Comparison of ENCODE assay signal across 8 cellular contexts in genomic region chr10:78972947-78973900, GRCh38.
DNase-seq lines count a peak whose midpoint lies in the region; ATAC-seq, FAIRE-seq and TF ChIP-seq lines count a peak whose summit lies in the region.

No MANE protein-coding gene starts in this region.

- no peaks in the 10 kb centered on the region for H3K9me3 ChIP-seq in DOHH2 (ENCODE audit: control insufficient read depth, insufficient read depth, low read length)
- H3K9me3 ChIP-seq in RWPE2 (ENCODE audit: severe bottlenecking) = no peaks in the 10 kb centered on the region

- H3K79me2 ChIP-seq in DOHH2 (ENCODE audit: control insufficient read depth, low read length) = no peaks in the 10 kb centered on the region

- H3K27ac Mint-ChIP-seq in nephron = peak overlapping the region; percentile 99 to 100 (median 99)

- H3K4me1 ChIP-seq in DOHH2 (ENCODE audit: control insufficient read depth, low read length) (peaks cover 19% of the 10 kb centered on the region), RWPE2 (ENCODE audit: insufficient read depth, poor library complexity, severe bottlenecking) (peaks cover 24% of the 10 kb centered on the region)

- H3K27ac ChIP-seq in DOHH2 (ENCODE audit: low read depth, low read length) = no peak overlapping the region
- peak overlapping the region; percentile 89 for H3K27ac ChIP-seq in RWPE2 (ENCODE audit: poor library complexity, severe bottlenecking)

- peaks cover 8% of the 10 kb centered on the region for H3F3A ChIP-seq in DOHH2 (ENCODE audit: control insufficient read depth, insufficient read depth)

- peak; percentile 96 for DNase-seq in H54 (ENCODE audit: insufficient read length, low spot score)
- peak; percentile 81 for DNase-seq in LNCaP clone FGC (ENCODE audit: low read depth)
- no peak for DNase-seq in RWPE2 (ENCODE audit: low spot score)
- peak; percentile 71 for DNase-seq in activated gamma-delta T cell treated with Interleukin-2 at 50 U/mL for 16 hours
- DNase-seq in fibroblast of the conjunctiva (ENCODE audit: low read depth) = peak; percentile 89
- peak; percentile 81 for DNase-seq in stimulated activated naive CD4-positive, alpha-beta T cell treated with Interleukin-2 at 50 U/mL for 16 hours (lab: John Stamatoyannopoulos, UW)

- peaks cover 47% of the 10 kb centered on the region for H3K4me1 Mint-ChIP-seq in nephron

- TF ChIP-seq CTCF in DOHH2 (IDR thresholded peaks at IDR 0.05; ENCODE audit: low read depth, low read length, poor library complexity, severe bottlenecking) (no peak), LNCaP clone FGC (IDR thresholded peaks at IDR 0.05; ENCODE audit: control insufficient read depth, extremely low read depth, insufficient read depth) (no peak), RWPE2 (IDR thresholded peaks at IDR 0.05; ENCODE audit: poor library complexity, severe bottlenecking) (no peak), nephron (IDR thresholded peaks at IDR 0.05; ENCODE audit: unreplicated experiment in 3 of 3) (no peak)

- no peak for FAIRE-seq in H54 (lab: Jason Lieb, UNC)

- H3K4me3 ChIP-seq in DOHH2 (ENCODE audit: low read length) (peak overlapping the region; percentile 71), LNCaP clone FGC (ENCODE audit: low read depth, low read length) (peak overlapping the region; percentile 51), RWPE2 (ENCODE audit: severe bottlenecking) (peak overlapping the region; percentile 24)

- H3K36me3 Mint-ChIP-seq in nephron (ENCODE audit: low read depth) = no peaks in the 10 kb centered on the region

- peaks cover 3% of the 10 kb centered on the region for H3K27me3 Mint-ChIP-seq in nephron (ENCODE audit: low read depth)

- H3K4me2 ChIP-seq in DOHH2 (ENCODE audit: low read length) = peak overlapping the region; percentile 83

- H3K4me3 Mint-ChIP-seq in nephron = peak overlapping the region; percentile 76 to 90 (median 85)

- H3K27me3 ChIP-seq in DOHH2 (ENCODE audit: control insufficient read depth, low read length) (peaks cover 50% of the 10 kb centered on the region), RWPE2 (ENCODE audit: insufficient read depth, poor library complexity, severe bottlenecking) (no peaks in the 10 kb centered on the region)

- H3K9me2 ChIP-seq in DOHH2 (replicated peaks; ENCODE audit: control insufficient read depth, low read length) = no peaks in the 10 kb centered on the region

- TF ChIP-seq POLR2A in H54 (IDR thresholded peaks at IDR 0.05; ENCODE audit: low read depth, low read length) = no peak

- no peaks in the 10 kb centered on the region; the same call in none of the 2 replicates for H4K20me1 ChIP-seq in DOHH2 (ENCODE audit: control insufficient read depth, insufficient read depth, low read depth, low read length)

- no peaks in the 10 kb centered on the region for H3K36me3 ChIP-seq in DOHH2 (ENCODE audit: control insufficient read depth, low read length)
- H3K36me3 ChIP-seq in RWPE2 (ENCODE audit: low read depth) = no peaks in the 10 kb centered on the region

- peak; percentile 64 for ATAC-seq in RWPE2 (ENCODE audit: low read depth)

- no peaks in the 10 kb centered on the region for H3K9me3 Mint-ChIP-seq in nephron
